In the genomic region with DNA sequence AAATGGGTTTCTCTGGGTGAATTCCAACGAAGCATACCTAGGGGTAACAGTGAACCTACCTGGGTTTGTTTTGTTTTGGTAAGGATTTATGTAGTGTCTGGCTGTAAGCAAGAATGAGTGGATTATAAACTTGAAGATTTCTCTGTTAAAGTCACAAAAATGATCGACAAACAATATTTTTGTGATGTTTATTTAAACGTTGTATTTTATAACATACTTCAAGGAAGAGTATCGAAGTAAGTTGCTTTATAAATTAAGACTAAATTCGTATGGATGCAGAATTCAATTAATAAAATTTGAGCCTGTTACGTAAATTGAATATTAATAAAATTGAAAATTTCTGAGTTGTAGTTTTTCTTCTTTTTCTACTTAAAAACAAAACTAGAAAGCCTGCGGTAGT, we compare ENCODE assay signal across 8 cellular contexts. TPM values are rescaled to one million over a fixed set of nuclear protein-coding genes. Genes with fewer than 3 reads are reported as not detected.
A peak's percentile ranks its signal among the peaks of the same experiment; 100 is the strongest.
DNase-seq lines count a peak whose midpoint lies in the region; ATAC-seq lines count a peak whose summit lies in the region.

No MANE protein-coding gene starts in this region.

- no peaks in the 10 kb centered on the region for H3K9me3 ChIP-seq in iPS-18c (ENCODE audit: control insufficient read depth, insufficient read depth, low read length)

- peaks cover 9% of the 10 kb centered on the region for H3K4me1 Mint-ChIP-seq in T-helper 1 cell treated with Interleukin-12 subunit alpha and Interleukin-12 subunit beta and Interleukin-4 antibody, amounts not matched to agents 30 μg/mL and 1 μg/mL, for 36 hours (ENCODE audit: low read depth)
- H3K4me1 Mint-ChIP-seq in activated T-helper 1 cell treated with anti-CD3 and anti-CD28 coated beads, Interleukin-12 subunit alpha, Interleukin-12 subunit beta, Interleukin-2, Interleukin-4 antibody, amounts not matched to agents 30 ng/mL and 10 ng/mL and 1 ng/mL, durations not matched to agents 14 hours and 24 hours and 36 hours (ENCODE audit: low read depth): no peaks in the 10 kb centered on the region
- H3K4me1 Mint-ChIP-seq in stimulated activated naive CD8-positive, alpha-beta T cell treated with anti-CD3 and anti-CD28 coated beads, Interleukin-15, amount 100 ng/mL, for 72 hours: peaks cover 13% of the 10 kb centered on the region

- H3K36me3 Mint-ChIP-seq in T-helper 1 cell treated with Interleukin-12 subunit alpha and Interleukin-12 subunit beta and Interleukin-4 antibody, amounts not matched to agents 30 μg/mL and 1 μg/mL, for 36 hours (ENCODE audit: low read depth): no peaks in the 10 kb centered on the region
- no peaks in the 10 kb centered on the region for H3K36me3 Mint-ChIP-seq in activated T-helper 1 cell treated with anti-CD3 and anti-CD28 coated beads, Interleukin-12 subunit alpha, Interleukin-12 subunit beta, Interleukin-2, Interleukin-4 antibody, amounts not matched to agents 30 ng/mL and 10 ng/mL and 1 ng/mL, durations not matched to agents 14 hours and 24 hours and 36 hours (ENCODE audit: low read depth)

- peaks cover 61% of the 10 kb centered on the region for H3K27me3 Mint-ChIP-seq in T-helper 1 cell treated with Interleukin-12 subunit alpha and Interleukin-12 subunit beta and Interleukin-4 antibody, amounts not matched to agents 30 μg/mL and 1 μg/mL, for 36 hours (ENCODE audit: low read depth)
- peaks cover 43% of the 10 kb centered on the region for H3K27me3 Mint-ChIP-seq in activated T-helper 1 cell treated with anti-CD3 and anti-CD28 coated beads, Interleukin-12 subunit alpha, Interleukin-12 subunit beta, Interleukin-2, Interleukin-4 antibody, amounts not matched to agents 30 ng/mL and 10 ng/mL and 1 ng/mL, durations not matched to agents 14 hours and 24 hours and 36 hours (ENCODE audit: insufficient read depth)
- H3K27me3 Mint-ChIP-seq in stimulated activated naive CD8-positive, alpha-beta T cell treated with anti-CD3 and anti-CD28 coated beads, Interleukin-15, amount 100 ng/mL, for 72 hours: peaks cover 43% of the 10 kb centered on the region

- H3K9me3 Mint-ChIP-seq in T-helper 1 cell treated with Interleukin-12 subunit alpha and Interleukin-12 subunit beta and Interleukin-4 antibody, amounts not matched to agents 30 μg/mL and 1 μg/mL, for 36 hours: no peaks in the 10 kb centered on the region
- H3K9me3 Mint-ChIP-seq in activated T-helper 1 cell treated with anti-CD3 and anti-CD28 coated beads, Interleukin-12 subunit alpha, Interleukin-12 subunit beta, Interleukin-2, Interleukin-4 antibody, amounts not matched to agents 30 ng/mL and 10 ng/mL and 1 ng/mL, durations not matched to agents 14 hours and 24 hours and 36 hours: no peaks in the 10 kb centered on the region
- no peaks in the 10 kb centered on the region for H3K9me3 Mint-ChIP-seq in stimulated activated naive CD8-positive, alpha-beta T cell treated with anti-CD3 and anti-CD28 coated beads, Interleukin-15, amount 100 ng/mL, for 72 hours

- no peak for ATAC-seq in stimulated activated naive CD8-positive, alpha-beta T cell treated with anti-CD3 and anti-CD28 coated beads, Interleukin-15, amount 100 ng/mL, for 72 hours

- H3K27ac Mint-ChIP-seq in T-helper 1 cell treated with Interleukin-12 subunit alpha and Interleukin-12 subunit beta and Interleukin-4 antibody, amounts not matched to agents 30 μg/mL and 1 μg/mL, for 36 hours: no peak overlapping the region
- H3K27ac Mint-ChIP-seq in activated T-helper 1 cell treated with anti-CD3 and anti-CD28 coated beads, Interleukin-12 subunit alpha, Interleukin-12 subunit beta, Interleukin-2, Interleukin-4 antibody, amounts not matched to agents 30 ng/mL and 10 ng/mL and 1 ng/mL, durations not matched to agents 14 hours and 24 hours and 36 hours: no peak overlapping the region
- H3K27ac Mint-ChIP-seq in stimulated activated naive CD8-positive, alpha-beta T cell treated with anti-CD3 and anti-CD28 coated beads, Interleukin-15, amount 100 ng/mL, for 72 hours: no peak overlapping the region

- DNase-seq in T-helper 1 cell (no peak), NCI-H345 treated with DMSO at 0.1 percent for 48 hours (lab: John Stamatoyannopoulos, UW; ENCODE audit: unreplicated experiment) (no peak), NCI-H510A (lab: John Stamatoyannopoulos, UW) (no peak)
- no peak for DNase-seq in activated T-helper 1 cell treated with anti-CD3 and anti-CD28 coated beads, Interleukin-12 subunit alpha, Interleukin-12 subunit beta, Interleukin-2, Interleukin-4 antibody, amounts not matched to agents 30 ng/mL and 10 ng/mL and 1 ng/mL, durations not matched to agents 14 hours and 24 hours and 36 hours (ENCODE audit: low spot score)
- no peak for DNase-seq in stimulated activated naive CD8-positive, alpha-beta T cell treated with anti-CD3 and anti-CD28 coated beads, Interleukin-15, amount 100 ng/mL, for 72 hours
- no peak for DNase-seq in effector CD4-positive, alpha-beta T cell

- peak overlapping the region; percentile 76 for H3K4me3 Mint-ChIP-seq in T-helper 1 cell treated with Interleukin-12 subunit alpha and Interleukin-12 subunit beta and Interleukin-4 antibody, amounts not matched to agents 30 μg/mL and 1 μg/mL, for 36 hours
- H3K4me3 Mint-ChIP-seq in activated T-helper 1 cell treated with anti-CD3 and anti-CD28 coated beads, Interleukin-12 subunit alpha, Interleukin-12 subunit beta, Interleukin-2, Interleukin-4 antibody, amounts not matched to agents 30 ng/mL and 10 ng/mL and 1 ng/mL, durations not matched to agents 14 hours and 24 hours and 36 hours: peak overlapping the region; percentile 85
- H3K4me3 Mint-ChIP-seq in stimulated activated naive CD8-positive, alpha-beta T cell treated with anti-CD3 and anti-CD28 coated beads, Interleukin-15, amount 100 ng/mL, for 72 hours: peak overlapping the region; percentile 74 to 77

- H3K4me3 ChIP-seq in iPS-18c (ENCODE audit: insufficient read depth, low read depth, low read length): peak overlapping the region; percentile 69; the same call in 1 of the 2 replicates

- intact Hi-C loops in activated T-helper 1 cell treated with anti-CD3 and anti-CD28 coated beads, Interleukin-12 subunit alpha, Interleukin-12 subunit beta, Interleukin-2, Interleukin-4 antibody, amounts not matched to agents 30 ng/mL and 10 ng/mL and 1 ng/mL, durations not matched to agents 14 hours and 24 hours and 36 hours (cut with micrococcal nuclease): loop anchor here (1.0 to 5.0 kb wide), 6 partner anchors 108 to 1200 kb away; a partner anchor contains a TSS

RNA-seq across cellular contexts. Expression of a gene that starts 1.0 kb away (rescaled TPM):
- 0.88 and 1.8 TPM in 2 replicates for total RNA-seq in activated T-helper 1 cell treated with anti-CD3 and anti-CD28 coated beads, Interleukin-12 subunit alpha, Interleukin-12 subunit beta, Interleukin-2, Interleukin-4 antibody, amounts not matched to agents 30 ng/mL and 10 ng/mL and 1 ng/mL, durations not matched to agents 14 hours and 24 hours and 36 hours
